Comparison of ENCODE assay signal across 32 cellular contexts in genomic region chr17:66980896-66981295, GRCh38. TPM values are rescaled to one million over a fixed set of nuclear protein-coding genes. Genes with fewer than 3 reads are reported as not detected.
"Had no signal": no experiment of that assay in that cellular context is flagged by ENCODE, and none has a peak within 500 bp of the region (broad histone marks: within the 10 kb centered on the region; RNA-seq: fewer than 3 reads in every experiment).

No MANE protein-coding gene starts in this region.

- H3K27ac Mint-ChIP-seq: activated B cell treated with CpG ODN at 0.5 μM for 24 hours; activated CD4-positive, alpha-beta memory T cell treated with anti-CD3 and anti-CD28 coated beads, Interleukin-2, amount 10 ng/mL, durations not matched to agents 7 days and 5 days; activated CD8-positive, alpha-beta memory T cell treated with anti-CD3 and anti-CD28 coated beads, Interleukin-2, amount 10 ng/mL, durations not matched to agents 7 days and 5 days; activated naive CD4-positive, alpha-beta T cell treated with anti-CD3 and anti-CD28 coated beads, Interleukin-2, amount 50 U/mL, for 24 hours; activated naive CD8-positive, alpha-beta T cell treated with anti-CD3 and anti-CD28 coated beads, Interleukin-2, amount 10 ng/mL, durations not matched to agents 7 days and 5 days; activated T-helper 2 cell treated with anti-CD3 and anti-CD28 coated beads, Interferon-gamma antibody, Interleukin-2, Interleukin-4, amounts not matched to agents 10 μg/mL and 5 μg/mL and 100 μg/mL, durations not matched to agents 14 hours and 24 hours and 36 hours; T-cell; T-helper 17 cell had no signal

- H3K27ac ChIP-seq: body of pancreas, PC-9, VCaP had no signal

- H3K4me1 ChIP-seq: body of pancreas had no signal

- FAIRE-seq: astrocyte, K562 had no signal

- H3K9me3 Mint-ChIP-seq: activated B cell treated with CpG ODN at 0.5 μM for 24 hours; activated CD4-positive, alpha-beta memory T cell treated with anti-CD3 and anti-CD28 coated beads, Interleukin-2, amount 10 ng/mL, durations not matched to agents 7 days and 5 days; activated naive CD4-positive, alpha-beta T cell treated with anti-CD3 and anti-CD28 coated beads, Interleukin-2, amount 50 U/mL, for 24 hours; activated naive CD8-positive, alpha-beta T cell treated with anti-CD3 and anti-CD28 coated beads, Interleukin-2, amount 10 ng/mL, durations not matched to agents 7 days and 5 days; activated T-helper 2 cell treated with anti-CD3 and anti-CD28 coated beads, Interferon-gamma antibody, Interleukin-2, Interleukin-4, amounts not matched to agents 10 μg/mL and 5 μg/mL and 100 μg/mL, durations not matched to agents 14 hours and 24 hours and 36 hours; T-cell had no signal

- H2AFZ ChIP-seq: PC-9 had no signal

- H3K27me3 ChIP-seq: body of pancreas had no signal

- H3K36me3 Mint-ChIP-seq: activated CD8-positive, alpha-beta memory T cell treated with anti-CD3 and anti-CD28 coated beads, Interleukin-2, amount 10 ng/mL, durations not matched to agents 7 days and 5 days; activated naive CD4-positive, alpha-beta T cell treated with anti-CD3 and anti-CD28 coated beads, Interleukin-2, amount 50 U/mL, for 24 hours; activated naive CD8-positive, alpha-beta T cell treated with anti-CD3 and anti-CD28 coated beads, Interleukin-2, amount 10 ng/mL, durations not matched to agents 7 days and 5 days; T-cell had no signal

- H3K4me2 ChIP-seq: PC-9 had no signal

- H3K4me1 Mint-ChIP-seq: activated B cell treated with CpG ODN at 0.5 μM for 24 hours; activated CD8-positive, alpha-beta memory T cell treated with anti-CD3 and anti-CD28 coated beads, Interleukin-2, amount 10 ng/mL, durations not matched to agents 7 days and 5 days; activated naive CD4-positive, alpha-beta T cell treated with anti-CD3 and anti-CD28 coated beads, Interleukin-2, amount 50 U/mL, for 24 hours had no signal

- DNase-seq: activated B cell treated with CpG ODN at 0.5 μM for 24 hours; activated CD4-positive, alpha-beta memory T cell treated with anti-CD3 and anti-CD28 coated beads, Interleukin-2, amount 10 ng/mL, durations not matched to agents 7 days and 5 days; activated CD4-positive, alpha-beta T cell treated with anti-CD3 and anti-CD28 coated beads for 4 hours; activated CD4-positive, CD25-positive, alpha-beta regulatory T cell treated with anti-CD3 and anti-CD28 coated beads, Interleukin-2, amount 50 U/mL, for 72 hours; activated CD8-positive, alpha-beta memory T cell treated with anti-CD3 and anti-CD28 coated beads for 24 hours; activated CD8-positive, alpha-beta memory T cell treated with anti-CD3 and anti-CD28 coated beads, Interleukin-2, amount 10 ng/mL, durations not matched to agents 7 days and 5 days; activated CD8-positive, alpha-beta memory T cell treated with anti-CD3 and anti-CD28 coated beads, Interleukin-2, amount 50 U/mL, for 48 hours; activated gamma-delta T cell; activated naive CD4-positive, alpha-beta T cell treated with Interleukin-2 at 50 U/mL for 16 hours; activated naive CD8-positive, alpha-beta T cell treated with anti-CD3 and anti-CD28 coated beads, Interleukin-2, amount 10 ng/mL, durations not matched to agents 7 days and 5 days; body of pancreas; central memory CD4-positive, alpha-beta T cell; NCI-H1105 treated with DMSO at 0.1 percent for 48 hours; NCI-H1436; NCI-H1694; NCI-H2029; NCI-H510A; NCI-H526; NCI-H748 treated with DMSO at 0.1 percent for 48 hours; NK-92 treated with Interleukin-12 subunit alpha and Interleukin-12 subunit beta, amount 100 ng/mL, for 24 hours; PC-9; SHP77 treated with DMSO at 0.1 percent for 48 hours; T-cell; T-helper 17 cell had no signal

- H3K9me3 ChIP-seq: body of pancreas had no signal

- ATAC-seq: activated CD8-positive, alpha-beta memory T cell treated with anti-CD3 and anti-CD28 coated beads, Interleukin-2, amount 10 ng/mL, durations not matched to agents 7 days and 5 days; body of pancreas; K562; SK-N-SH treated with all-trans-retinoic acid at 6 μM for 48 hours; T-cell; T-helper 17 cell had no signal

- H3K4me3 Mint-ChIP-seq: activated B cell treated with CpG ODN at 0.5 μM for 24 hours; activated CD4-positive, alpha-beta memory T cell treated with anti-CD3 and anti-CD28 coated beads, Interleukin-2, amount 10 ng/mL, durations not matched to agents 7 days and 5 days; activated CD8-positive, alpha-beta memory T cell treated with anti-CD3 and anti-CD28 coated beads, Interleukin-2, amount 10 ng/mL, durations not matched to agents 7 days and 5 days; activated naive CD4-positive, alpha-beta T cell treated with anti-CD3 and anti-CD28 coated beads, Interleukin-2, amount 50 U/mL, for 24 hours; activated naive CD8-positive, alpha-beta T cell treated with anti-CD3 and anti-CD28 coated beads, Interleukin-2, amount 10 ng/mL, durations not matched to agents 7 days and 5 days; T-cell; T-helper 17 cell had no signal

- H3K4me3 ChIP-seq: body of pancreas, K562, PC-9 had no signal

RNA-seq across cellular contexts. Expression of gene CACNG4, which starts 16.4 kb away (rescaled TPM):
- total RNA-seq: activated B cell treated with CpG ODN at 0.5 μM for 24 hours; activated CD4-positive, alpha-beta memory T cell treated with anti-CD3 and anti-CD28 coated beads, Interleukin-2, amount 10 ng/mL, durations not matched to agents 7 days and 5 days; activated CD8-positive, alpha-beta memory T cell treated with anti-CD3 and anti-CD28 coated beads, Interleukin-2, amount 10 ng/mL, durations not matched to agents 7 days and 5 days; activated naive CD8-positive, alpha-beta T cell treated with anti-CD3 and anti-CD28 coated beads, Interleukin-2, amount 10 ng/mL, durations not matched to agents 7 days and 5 days; activated T-helper 2 cell treated with anti-CD3 and anti-CD28 coated beads, Interferon-gamma antibody, Interleukin-2, Interleukin-4, amounts not matched to agents 10 μg/mL and 5 μg/mL and 100 μg/mL, durations not matched to agents 14 hours and 24 hours and 36 hours; MCF 10A; SK-MEL-5; T-helper 17 cell had no signal
- polyA plus RNA-seq: K562 had no signal
